14 cellular contexts compared by ENCODE assay signal in genomic region chr16:17320009-17320408, GRCh38.
"Had no signal": no experiment of that assay in that cellular context is flagged by ENCODE, and none has a peak within 500 bp of the region (broad histone marks: within the 10 kb centered on the region; RNA-seq: fewer than 3 reads in every experiment).

No MANE protein-coding gene starts in this region.

- H3K9me3 Mint-ChIP-seq: activated CD4-positive, alpha-beta memory T cell treated with anti-CD3 and anti-CD28 coated beads for 36 hours; activated naive CD4-positive, alpha-beta T cell treated with anti-CD3 and anti-CD28 coated beads for 36 hours; activated T-helper 1 cell treated with anti-CD3 and anti-CD28 coated beads, Interleukin-12 subunit alpha, Interleukin-12 subunit beta, Interleukin-2, Interleukin-4 antibody, amounts not matched to agents 30 ng/mL and 10 ng/mL and 1 ng/mL, durations not matched to agents 14 hours and 24 hours and 36 hours; effector memory CD8-positive, alpha-beta T cell; natural killer cell treated with Interleukin-12 subunit alpha and Interleukin-12 subunit beta and Interleukin-15 and Interleukin-18, amount 100 ng/mL, for 72 hours; stimulated activated naive CD8-positive, alpha-beta T cell treated with anti-CD3 and anti-CD28 coated beads, Interleukin-15, Interleukin-2, amounts not matched to agents 100 ng/mL and 50 ng/mL, for 24 hours had no signal

- DNase-seq: activated CD4-positive, alpha-beta memory T cell treated with anti-CD3 and anti-CD28 coated beads for 36 hours; activated CD4-positive, alpha-beta T cell treated with anti-CD3 and anti-CD28 coated beads for 1 hour; activated CD8-positive, alpha-beta memory T cell treated with anti-CD3 and anti-CD28 coated beads, Interleukin-2, amount 50 U/mL, for 48 hours; activated naive CD4-positive, alpha-beta T cell treated with anti-CD3 and anti-CD28 coated beads for 36 hours; brain microvascular endothelial cell; effector memory CD8-positive, alpha-beta T cell; left cardiac atrium; stimulated activated CD4-positive, alpha-beta T cell treated with anti-CD3 and anti-CD28 coated beads, Interleukin-2, amount 100 ng/mL, for 48 hours; testis; upper lobe of right lung had no signal

- H3K36me3 ChIP-seq: brain microvascular endothelial cell, upper lobe of right lung had no signal

- H3K27me3 Mint-ChIP-seq: activated CD4-positive, alpha-beta memory T cell treated with anti-CD3 and anti-CD28 coated beads for 36 hours; effector memory CD8-positive, alpha-beta T cell; natural killer cell treated with Interleukin-12 subunit alpha and Interleukin-12 subunit beta and Interleukin-15 and Interleukin-18, amount 100 ng/mL, for 72 hours; stimulated activated naive CD8-positive, alpha-beta T cell treated with anti-CD3 and anti-CD28 coated beads, Interleukin-15, Interleukin-2, amounts not matched to agents 100 ng/mL and 50 ng/mL, for 24 hours had no signal

- ATAC-seq: effector memory CD8-positive, alpha-beta T cell; left cardiac atrium; natural killer cell treated with Interleukin-12 subunit alpha and Interleukin-12 subunit beta and Interleukin-15 and Interleukin-18, amount 100 ng/mL, for 72 hours; upper lobe of right lung had no signal

- H3K36me3 Mint-ChIP-seq: activated CD4-positive, alpha-beta memory T cell treated with anti-CD3 and anti-CD28 coated beads for 36 hours; natural killer cell treated with Interleukin-12 subunit alpha and Interleukin-12 subunit beta and Interleukin-15 and Interleukin-18, amount 100 ng/mL, for 72 hours had no signal

- H3K27me3 ChIP-seq: brain microvascular endothelial cell, testis, upper lobe of right lung had no signal

- H3K27ac ChIP-seq: brain microvascular endothelial cell, upper lobe of right lung had no signal

- H3K4me3 ChIP-seq: lung, testis, upper lobe of right lung had no signal

- H3K27ac Mint-ChIP-seq: activated CD4-positive, alpha-beta memory T cell treated with anti-CD3 and anti-CD28 coated beads for 36 hours; activated naive CD4-positive, alpha-beta T cell treated with anti-CD3 and anti-CD28 coated beads for 36 hours; activated T-helper 1 cell treated with anti-CD3 and anti-CD28 coated beads, Interleukin-12 subunit alpha, Interleukin-12 subunit beta, Interleukin-2, Interleukin-4 antibody, amounts not matched to agents 30 ng/mL and 10 ng/mL and 1 ng/mL, durations not matched to agents 14 hours and 24 hours and 36 hours; effector memory CD8-positive, alpha-beta T cell; stimulated activated naive CD8-positive, alpha-beta T cell treated with anti-CD3 and anti-CD28 coated beads, Interleukin-15, Interleukin-2, amounts not matched to agents 100 ng/mL and 50 ng/mL, for 24 hours had no signal

- H3K9me3 ChIP-seq: testis, upper lobe of right lung had no signal

- H3K4me3 Mint-ChIP-seq: activated CD4-positive, alpha-beta memory T cell treated with anti-CD3 and anti-CD28 coated beads for 36 hours; activated naive CD4-positive, alpha-beta T cell treated with anti-CD3 and anti-CD28 coated beads for 36 hours; activated T-helper 1 cell treated with anti-CD3 and anti-CD28 coated beads, Interleukin-12 subunit alpha, Interleukin-12 subunit beta, Interleukin-2, Interleukin-4 antibody, amounts not matched to agents 30 ng/mL and 10 ng/mL and 1 ng/mL, durations not matched to agents 14 hours and 24 hours and 36 hours; effector memory CD8-positive, alpha-beta T cell; natural killer cell treated with Interleukin-12 subunit alpha and Interleukin-12 subunit beta and Interleukin-15 and Interleukin-18, amount 100 ng/mL, for 72 hours; stimulated activated naive CD8-positive, alpha-beta T cell treated with anti-CD3 and anti-CD28 coated beads, Interleukin-15, Interleukin-2, amounts not matched to agents 100 ng/mL and 50 ng/mL, for 24 hours had no signal

- H3K4me1 ChIP-seq: upper lobe of right lung had no signal
